ENCODE assay signal across 29 cellular contexts in the genomic region with DNA sequence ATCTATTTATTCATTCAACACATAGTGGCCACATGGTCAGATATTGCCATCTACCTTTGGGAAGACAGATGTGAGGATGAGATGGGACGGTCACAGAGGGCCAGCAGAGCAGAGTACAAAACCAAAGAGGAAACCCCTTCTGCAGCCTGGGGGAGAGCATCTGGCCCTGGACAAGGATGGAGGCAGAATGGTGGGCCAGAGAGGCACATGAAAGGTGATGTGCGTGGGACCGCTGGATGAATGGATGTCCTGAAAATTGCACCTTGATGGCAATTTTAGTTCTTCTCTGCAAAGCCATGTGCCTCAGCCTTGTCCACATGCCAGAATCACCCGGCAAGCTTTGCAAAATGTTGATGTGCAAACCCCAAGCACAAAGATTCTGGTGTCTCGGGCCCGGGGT.
"Had no signal": no experiment of that assay in that cellular context is flagged by ENCODE, and none has a peak within 500 bp of the region (broad histone marks: within the 10 kb centered on the region; RNA-seq: fewer than 3 reads in every experiment).

No MANE protein-coding gene starts in this region.

- H3K36me3 Mint-ChIP-seq: activated naive CD8-positive, alpha-beta T cell treated with anti-CD3 and anti-CD28 coated beads for 36 hours; mesothelial cell of epicardium; naive B cell; stimulated activated effector memory CD8-positive, alpha-beta T cell treated with anti-CD3 and anti-CD28 coated beads, Interleukin-12 subunit alpha, Interleukin-12 subunit beta, amount 100 ng/mL, for 72 hours; type B pancreatic cell had no signal

- H3K4me1 ChIP-seq: body of pancreas, uterus had no signal

- H3K27me3 Mint-ChIP-seq: activated CD8-positive, alpha-beta T cell treated with anti-CD3 and anti-CD28 coated beads for 36 hours; activated naive CD8-positive, alpha-beta T cell treated with anti-CD3 and anti-CD28 coated beads for 36 hours; stimulated activated naive CD8-positive, alpha-beta T cell treated with anti-CD3 and anti-CD28 coated beads, Interleukin-15, Interleukin-2, amounts not matched to agents 100 ng/mL and 50 ng/mL, for 24 hours had no signal

- H3K4me3 ChIP-seq: adrenal gland, body of pancreas, cardiac muscle cell, psoas muscle, thoracic aorta, uterus had no signal

- H3K4me3 Mint-ChIP-seq: activated CD4-positive, alpha-beta T cell treated with anti-CD3 and anti-CD28 coated beads, Interleukin-2, amount 10 ng/mL, durations not matched to agents 24 days and 14 days; activated CD8-positive, alpha-beta T cell treated with anti-CD3 and anti-CD28 coated beads for 36 hours; activated naive CD8-positive, alpha-beta T cell treated with anti-CD3 and anti-CD28 coated beads for 36 hours; activated T-cell treated with anti-CD3 and anti-CD28 coated beads, Interleukin-2, amount 50 U/mL, for 72 hours; dendritic cell treated with granulocyte-macrophage colony-stimulating factor and Interleukin-4, amounts not matched to agents 40 ng/mL and 50 ng/mL, for 4 days; mesothelial cell of epicardium; naive B cell; stimulated activated effector memory CD8-positive, alpha-beta T cell treated with anti-CD3 and anti-CD28 coated beads, Interleukin-12 subunit alpha, Interleukin-12 subunit beta, amount 100 ng/mL, for 72 hours; stimulated activated naive CD8-positive, alpha-beta T cell treated with anti-CD3 and anti-CD28 coated beads, Interleukin-15, Interleukin-2, amounts not matched to agents 100 ng/mL and 50 ng/mL, for 24 hours; T-helper 17 cell; type B pancreatic cell had no signal

- H3K9me3 Mint-ChIP-seq: activated CD4-positive, alpha-beta T cell treated with anti-CD3 and anti-CD28 coated beads, Interleukin-2, amount 10 ng/mL, durations not matched to agents 24 days and 14 days; activated CD8-positive, alpha-beta T cell treated with anti-CD3 and anti-CD28 coated beads for 36 hours; activated T-cell treated with anti-CD3 and anti-CD28 coated beads, Interleukin-2, amount 50 U/mL, for 72 hours; dendritic cell treated with granulocyte-macrophage colony-stimulating factor and Interleukin-4, amounts not matched to agents 40 ng/mL and 50 ng/mL, for 4 days; mesothelial cell of epicardium; stimulated activated effector memory CD8-positive, alpha-beta T cell treated with anti-CD3 and anti-CD28 coated beads, Interleukin-12 subunit alpha, Interleukin-12 subunit beta, amount 100 ng/mL, for 72 hours; stimulated activated naive CD8-positive, alpha-beta T cell treated with anti-CD3 and anti-CD28 coated beads, Interleukin-15, Interleukin-2, amounts not matched to agents 100 ng/mL and 50 ng/mL, for 24 hours; type B pancreatic cell had no signal

- H3K36me3 ChIP-seq: adrenal gland, cardiac muscle cell, thoracic aorta, uterus had no signal

- DNase-seq: activated CD4-positive, alpha-beta T cell treated with anti-CD3 and anti-CD28 coated beads, Interleukin-2, amount 10 ng/mL, durations not matched to agents 24 days and 14 days; activated CD4-positive, CD25-positive, alpha-beta regulatory T cell treated with anti-CD3 and anti-CD28 coated beads, Interleukin-2, amount 50 U/mL, for 72 hours; activated CD8-positive, alpha-beta T cell treated with anti-CD3 and anti-CD28 coated beads for 36 hours; activated naive CD4-positive, alpha-beta T cell; activated naive CD8-positive, alpha-beta T cell treated with anti-CD3 and anti-CD28 coated beads for 36 hours; activated T-cell treated with anti-CD3 and anti-CD28 coated beads for 4 hours; activated T-cell treated with anti-CD3 and anti-CD28 coated beads, Interleukin-2, amount 50 U/mL, for 72 hours; adrenal gland; aorta; body of pancreas; effector CD4-positive, alpha-beta T cell; mammary epithelial cell; naive B cell; stimulated activated CD4-positive, alpha-beta T cell treated with anti-CD3 and anti-CD28 coated beads, Interleukin-12 subunit alpha, Interleukin-12 subunit beta, amount 100 ng/mL, for 4 hours; stimulated activated CD4-positive, alpha-beta T cell treated with anti-CD3 and anti-CD28 coated beads, Interleukin-4, amount 100 ng/mL, for 1 hour; T-helper 17 cell; T1000 had no signal

- H3K27ac ChIP-seq: adrenal gland, body of pancreas, cardiac muscle cell, epithelial cell of prostate, parathyroid adenoma, psoas muscle, uterus had no signal

- H3K27ac Mint-ChIP-seq: activated CD4-positive, alpha-beta T cell treated with anti-CD3 and anti-CD28 coated beads, Interleukin-2, amount 10 ng/mL, durations not matched to agents 24 days and 14 days; activated CD8-positive, alpha-beta T cell treated with anti-CD3 and anti-CD28 coated beads for 36 hours; activated naive CD8-positive, alpha-beta T cell treated with anti-CD3 and anti-CD28 coated beads for 36 hours; activated T-cell treated with anti-CD3 and anti-CD28 coated beads, Interleukin-2, amount 50 U/mL, for 72 hours; dendritic cell treated with granulocyte-macrophage colony-stimulating factor and Interleukin-4, amounts not matched to agents 40 ng/mL and 50 ng/mL, for 4 days; mesothelial cell of epicardium; naive B cell; stimulated activated effector memory CD8-positive, alpha-beta T cell treated with anti-CD3 and anti-CD28 coated beads, Interleukin-12 subunit alpha, Interleukin-12 subunit beta, amount 100 ng/mL, for 72 hours; stimulated activated naive CD8-positive, alpha-beta T cell treated with anti-CD3 and anti-CD28 coated beads, Interleukin-15, Interleukin-2, amounts not matched to agents 100 ng/mL and 50 ng/mL, for 24 hours; T-helper 17 cell; type B pancreatic cell had no signal

- H3K9me3 ChIP-seq: adrenal gland, body of pancreas, psoas muscle, thoracic aorta, uterus had no signal

- ATAC-seq: activated CD8-positive, alpha-beta T cell treated with anti-CD3 and anti-CD28 coated beads for 36 hours; activated T-cell treated with anti-CD3 and anti-CD28 coated beads, Interleukin-2, amount 50 U/mL, for 72 hours; body of pancreas; psoas muscle; SK-N-SH treated with all-trans-retinoic acid at 6 μM for 48 hours; stimulated activated effector memory CD8-positive, alpha-beta T cell treated with anti-CD3 and anti-CD28 coated beads, Interleukin-12 subunit alpha, Interleukin-12 subunit beta, amount 100 ng/mL, for 72 hours; T-helper 17 cell had no signal

- H3K4me1 Mint-ChIP-seq: naive B cell; stimulated activated effector memory CD8-positive, alpha-beta T cell treated with anti-CD3 and anti-CD28 coated beads, Interleukin-12 subunit alpha, Interleukin-12 subunit beta, amount 100 ng/mL, for 72 hours had no signal

- H3K27me3 ChIP-seq: adrenal gland, body of pancreas, cardiac muscle cell, uterus had no signal
